ENCODE assay signal across 8 cellular contexts in genomic region chr9:5628530-5629311, GRCh38. TPM values are rescaled to one million over a fixed set of nuclear protein-coding genes. Genes with fewer than 3 reads are reported as not detected.
A peak's percentile ranks its signal among the peaks of the same experiment; 100 is the strongest.
DNase-seq lines count a peak whose midpoint lies in the region; ATAC-seq and TF ChIP-seq lines count a peak whose summit lies in the region.

RIC1 (plus strand) TSS chr9:5629107; CDS start chr9:5629310, 203 bp downstream.

- H3K4me1 ChIP-seq in smooth muscle cell (ENCODE audit: low read depth), result peaks cover 19% of the 10 kb centered on the region

- TF ChIP-seq CTCF in AG04450 (IDR thresholded peaks at IDR 0.05; ENCODE audit: low read depth, low read length) (no peak), activated B cell treated with CpG ODN at 0.5 μM for 24 hours (IDR thresholded peaks at IDR 0.05) (no peak), cardiac fibroblast (IDR thresholded peaks at IDR 0.05; ENCODE audit: low read depth, low read length) (no peak), smooth muscle cell (IDR thresholded peaks at IDR 0.05; ENCODE audit: borderline replicate concordance, insufficient read depth, poor library complexity, severe bottlenecking) (no peak)

- peak within 1 kb of the TSS; percentile 85 for H3K4me3 ChIP-seq in AG04450 (ENCODE audit: low read depth, low read length)
- peak within 1 kb of the TSS; percentile 85 to 86 for H3K4me3 ChIP-seq in cardiac fibroblast (replicated peaks in 1 of 2; ENCODE audit: low read depth in 2 of 2, low read length in 2 of 2)
- H3K4me3 ChIP-seq in smooth muscle cell, result peak within 1 kb of the TSS; percentile 89

- H3K79me2 ChIP-seq in smooth muscle cell (ENCODE audit: low read depth), result peaks cover 48% of the 10 kb centered on the region

- peak within 1 kb of the TSS; percentile 96 for H3K4me2 ChIP-seq in smooth muscle cell

- H3K27me3 ChIP-seq in AG04450 (ENCODE audit: control insufficient read depth, insufficient read depth, low read length) (no peaks in the 10 kb centered on the region), smooth muscle cell (ENCODE audit: low read depth) (no peaks in the 10 kb centered on the region)

- under 1% methylated on average over 57 of the region's 84 CpGs for WGBS in smooth muscle cell (ENCODE audit: low lambda C conversion rate)

- peaks cover 78% of the 10 kb centered on the region for H3K4me1 Mint-ChIP-seq in activated B cell treated with CpG ODN at 0.5 μM for 24 hours

- intact Hi-C loops in activated B cell treated with CpG ODN at 0.5 μM for 24 hours (cut with micrococcal nuclease), result loop anchor here (1.0 to 10.0 kb wide), 12 partner anchors 28 to 1126 kb away; partner anchors contain the start of genes ERMP1, JAK2, KDM4C and RCL1

- peaks cover 36% of the 10 kb centered on the region for H4K20me1 ChIP-seq in smooth muscle cell (ENCODE audit: low read depth)

- DNase-seq in AG04450 (ENCODE audit: low read depth, low spot score) (peak; percentile 69), NCI-H2227 (lab: John Stamatoyannopoulos, UW; ENCODE audit: unreplicated experiment) (peak; percentile 94), activated B cell treated with CpG ODN at 0.5 μM for 24 hours (peak; percentile 88), cardiac fibroblast (ENCODE audit: low read depth in 2 of 2) (peak; percentile 93 to 96), iPS-NIHi7 (ENCODE audit: extremely low spot score) (peak; percentile 95), smooth muscle cell (lab: John Stamatoyannopoulos, UW; ENCODE audit: unreplicated experiment) (peak; percentile 75)

- ATAC-seq in GM18870 (IDR thresholded peaks at IDR 0.05; ENCODE audit: unreplicated experiment), result peak; percentile 33
- ATAC-seq in HG03135 (IDR thresholded peaks at IDR 0.05; ENCODE audit: unreplicated experiment), result peak; percentile 55
- ATAC-seq in activated B cell treated with CpG ODN at 0.5 μM for 24 hours (ENCODE audit: low read depth), result peak; percentile 75

- peaks cover 5% of the 10 kb centered on the region; the same call in 1 of the 2 replicates for H3K9me3 ChIP-seq in AG04450 (ENCODE audit: control insufficient read depth, insufficient read depth, low read length)
- H3K9me3 ChIP-seq in smooth muscle cell (replicated peaks; ENCODE audit: low read depth), result no peaks in the 10 kb centered on the region

- CTCF ChIA-PET in AG04450 (lab: Charles Lee), result interaction anchor here (0.6 to 2.0 kb wide), 4 partner anchors 11 to 148 kb away, joined by 3 to 7 read pairs (median 4); no protein-coding TSS in a partner anchor
- CTCF ChIA-PET in activated B cell treated with CpG ODN at 0.5 μM for 24 hours (lab: Charles Lee), result interaction anchor here (1.0 to 3.1 kb wide), 8 partner anchors 17 to 191 kb away, joined by 3 to 19 read pairs (median 5); partner anchors contain the start of genes CD274 and PLGRKT

- peak within 1 kb of the TSS; percentile 100 for H3K27ac Mint-ChIP-seq in activated B cell treated with CpG ODN at 0.5 μM for 24 hours

- H3K36me3 Mint-ChIP-seq in activated B cell treated with CpG ODN at 0.5 μM for 24 hours (ENCODE audit: low read depth), result peaks cover 35% of the 10 kb centered on the region

- H3K27ac ChIP-seq in AG04450 (ENCODE audit: low read depth, low read length), result peak within 1 kb of the TSS; percentile 90
- H3K27ac ChIP-seq in smooth muscle cell (ENCODE audit: low read depth), result peak within 1 kb of the TSS; percentile 86

- POLR2A ChIA-PET in AG04450 (lab: Yijun Ruan, JAX) (interaction anchor here (0.5 to 1.4 kb wide), 16 partner anchors 28 to 1366 kb away, joined by 3 to 10 read pairs (median 3); partner anchors contain the start of genes CD274 and PDCD1LG2), activated B cell treated with CpG ODN at 0.5 μM for 24 hours (lab: Charles Lee) (interaction anchor here (0.6 to 3.8 kb wide), 45 partner anchors 9 to 1129 kb away, joined by 3 to 131 read pairs (median 6); partner anchors contain the start of genes AK3, CD274, CDC37L1 and ERMP1)

- H3K9me3 Mint-ChIP-seq in activated B cell treated with CpG ODN at 0.5 μM for 24 hours, result no peaks in the 10 kb centered on the region

- H3K36me3 ChIP-seq in smooth muscle cell (ENCODE audit: low read depth), result no peaks in the 10 kb centered on the region

- H3F3A ChIP-seq in smooth muscle cell (ENCODE audit: low read depth), result no peaks in the 10 kb centered on the region

- H2AFZ ChIP-seq in smooth muscle cell (ENCODE audit: low read depth), result peak within 1 kb of the TSS; percentile 80

- H3K4me3 Mint-ChIP-seq in activated B cell treated with CpG ODN at 0.5 μM for 24 hours, result peak within 1 kb of the TSS; percentile 100

- no peaks in the 10 kb centered on the region for H3K27me3 Mint-ChIP-seq in activated B cell treated with CpG ODN at 0.5 μM for 24 hours

- peak within 1 kb of the TSS; percentile 88 for H3K9ac ChIP-seq in smooth muscle cell (ENCODE audit: low read depth)

RNA-seq across cellular contexts. Expression of gene RIC1, which starts in this region (rescaled TPM):
- polyA plus RNA-seq in AG04450 (2011; rRNA removed), result 60.6 and 65.4 TPM in 2 replicates
- 107 and 128 TPM in 2 replicates for polyA minus RNA-seq in AG04450 (2011; rRNA and poly(A)+ RNA removed)
- 68.1 and 85.0 TPM in 2 replicates for total RNA-seq in activated B cell treated with CpG ODN at 0.5 μM for 24 hours
- total RNA-seq in smooth muscle cell, result 52.4 and 54.0 TPM in 2 replicates
- 9.9 and 11.1 TPM in 2 replicates for polyA plus RNA-seq in smooth muscle cell

Comparison
In these comparisons a context has a peak if more than half of its experiments do, and no peak if none do; other contexts are left out.
1. Peak in every context shown above with its lines: DNase-seq, ATAC-seq, H3K4me3 ChIP-seq and H3K27ac ChIP-seq.